In the genomic region with DNA sequence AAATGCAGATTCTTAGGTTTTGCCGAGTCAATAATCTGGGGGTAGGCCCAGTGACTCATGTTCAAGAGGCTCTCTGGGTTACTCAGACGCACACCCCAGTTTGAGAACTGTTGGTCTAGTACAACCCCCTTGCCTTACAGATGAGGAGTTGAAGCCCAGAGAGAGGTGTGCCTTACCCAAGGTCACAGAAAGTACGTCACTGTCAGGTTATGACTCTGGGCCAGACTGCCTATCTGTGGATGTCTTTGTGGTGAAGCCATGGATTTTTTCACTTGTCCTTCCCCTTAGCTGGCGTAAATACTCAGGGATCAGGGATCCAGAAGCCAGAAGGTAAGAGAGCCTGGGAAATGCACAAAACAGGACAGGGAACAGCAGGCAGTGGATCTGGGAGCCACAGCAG, we compare ENCODE assay signal across 20 cellular contexts. TPM values are rescaled to one million over a fixed set of nuclear protein-coding genes. Genes with fewer than 3 reads are reported as not detected.
DNase-seq lines count a peak whose midpoint lies in the region; ATAC-seq and TF ChIP-seq lines count a peak whose summit lies in the region.
"Had no signal": no experiment of that assay in that cellular context is flagged by ENCODE, and none has a peak within 500 bp of the region (broad histone marks: within the 10 kb centered on the region; RNA-seq: fewer than 3 reads in every experiment).

No MANE protein-coding gene starts in this region.

- no peaks in the 10 kb centered on the region for H3K36me3 Mint-ChIP-seq in activated T-cell treated with anti-CD3 and anti-CD28 coated beads, Interleukin-2, amount 50 U/mL, for 72 hours (ENCODE audit: insufficient read depth in 2 of 2)
- H3K36me3 Mint-ChIP-seq: CD8-positive, alpha-beta T cell had no signal

- intact Hi-C loops in dorsolateral prefrontal cortex (cut with DNase I), result no loop called here
- intact Hi-C loops in sciatic nerve (cut with DNase I), result loop anchor here (10.0 kb wide), 1 partner anchor 1299 kb away; no protein-coding TSS in a partner anchor

- TF ChIP-seq CTCF in dorsolateral prefrontal cortex (IDR thresholded peaks at IDR 0.05 in 54 of 56, conservative IDR thresholded peaks at IDR 0.05 in 2 of 56; ENCODE audit: low read depth in 1 of 56, partially characterized antibody in 56 of 56), result no peak

- peak overlapping the region in 32 of 59 donors; percentile 21 to 93 (median 82) for H3K27ac ChIP-seq in dorsolateral prefrontal cortex
- H3K27ac ChIP-seq: BLaER1, SJSA1 had no signal

- peak in 1 of 2 donors; percentile 19 for DNase-seq in activated T-cell treated with anti-CD3 and anti-CD28 coated beads, Interleukin-2, amount 50 U/mL, for 72 hours
- DNase-seq in activated T-cell treated with anti-CD3 and anti-CD28 coated beads, Interleukin-2, amount 50 U/mL, for 1 hour, result no peak
- DNase-seq in dorsolateral prefrontal cortex (no peak), sciatic nerve (ENCODE audit: low spot score) (no peak), foreskin melanocyte (no peak)
- DNase-seq: 8988T; CD8-positive, alpha-beta T cell; DMS79; NCI-H1417; NCI-H1930; NCI-H2171 treated with DMSO at 0.1 percent for 48 hours; NCI-H446 treated with DMSO at 0.1 percent for 48 hours; NK-92 treated with Interleukin-12 subunit alpha and Interleukin-12 subunit beta, amount 100 ng/mL, for 24 hours; RPMI8226 had no signal

- ATAC-seq in activated T-cell treated with anti-CD3 and anti-CD28 coated beads, Interleukin-2, amount 50 U/mL, for 72 hours (replicated peaks in 1 of 2), result peak; percentile 72 to 80
- ATAC-seq in HG02870 (IDR thresholded peaks at IDR 0.05; ENCODE audit: unreplicated experiment) (peak; percentile 46), sciatic nerve (peak; percentile 74), GM18907 (IDR thresholded peaks at IDR 0.05; ENCODE audit: unreplicated experiment) (no peak), HG02588 (IDR thresholded peaks at IDR 0.05; ENCODE audit: unreplicated experiment) (no peak)
- ATAC-seq: CD8-positive, alpha-beta T cell had no signal

- no peak overlapping the region for H3K4me3 ChIP-seq in dorsolateral prefrontal cortex
- H3K4me3 ChIP-seq: BLaER1, HAP-1, SJSA1 had no signal

- no peaks in the 10 kb centered on the region for H3K9me3 Mint-ChIP-seq in activated T-cell treated with anti-CD3 and anti-CD28 coated beads, Interleukin-2, amount 50 U/mL, for 72 hours
- H3K9me3 Mint-ChIP-seq: CD8-positive, alpha-beta T cell had no signal

- H3K27ac Mint-ChIP-seq in activated T-cell treated with anti-CD3 and anti-CD28 coated beads, Interleukin-2, amount 50 U/mL, for 72 hours, result no peak overlapping the region
- H3K27ac Mint-ChIP-seq: CD8-positive, alpha-beta T cell had no signal

- H3K27me3 ChIP-seq in dorsolateral prefrontal cortex, result peaks cover 0 to 3% (median 0%) of the 10 kb centered on the region in 45 donors
- H3K27me3 ChIP-seq: BLaER1, SJSA1 had no signal

- H3K4me3 Mint-ChIP-seq in activated T-cell treated with anti-CD3 and anti-CD28 coated beads, Interleukin-2, amount 50 U/mL, for 72 hours, result no peak overlapping the region
- H3K4me3 Mint-ChIP-seq: CD8-positive, alpha-beta T cell had no signal

- H3K27me3 Mint-ChIP-seq in activated T-cell treated with anti-CD3 and anti-CD28 coated beads, Interleukin-2, amount 50 U/mL, for 72 hours (ENCODE audit: low read depth), result peaks cover 20% of the 10 kb centered on the region

- peaks cover 24% of the 10 kb centered on the region for H3K4me1 Mint-ChIP-seq in activated T-cell treated with anti-CD3 and anti-CD28 coated beads, Interleukin-2, amount 50 U/mL, for 72 hours (ENCODE audit: low read depth)

RNA-seq across cellular contexts. Expression of gene NECTIN1, which starts 25.2 kb away (rescaled TPM):
- 1 to 10 TPM; 1.5 to 2.6 TPM for total RNA-seq in activated T-cell treated with anti-CD3 and anti-CD28 coated beads, Interleukin-2, amount 50 U/mL, for 72 hours
- total RNA-seq in dorsolateral prefrontal cortex, result 100 to 1,000 TPM in 6 of 120 experiments, 10 to 100 TPM in 114; 45.3 to 136 (median 78.1) TPM
- total RNA-seq in sciatic nerve, result 32.3 TPM

Comparison
In these comparisons a context has a peak if more than half of its experiments do, and no peak if none do; other contexts are left out.
1. ATAC-seq: peak in activated T-cell treated with anti-CD3 and anti-CD28 coated beads, Interleukin-2, amount 50 U/mL, for 72 hours (2 of 2), HG02870 (single experiment) and sciatic nerve (single experiment); none in GM18907 (single experiment) and HG02588 (single experiment).